In genomic region chr1:1374861-1375662, GRCh38 we compare ENCODE assay signal across 8 cellular contexts. TPM values are rescaled to one million over a fixed set of nuclear protein-coding genes. Genes with fewer than 3 reads are reported as not detected.
A peak's percentile ranks its signal among the peaks of the same experiment; 100 is the strongest.
DNase-seq lines count a peak whose midpoint lies in the region; FAIRE-seq and TF ChIP-seq lines count a peak whose summit lies in the region.

Gene AURKAIP1 (minus strand): TSS chr1:1375207. CDS start chr1:1374756, 451 bp downstream.

- no peak within 1 kb of the TSS; the same call in 1 of the 2 replicates for H3K4ac ChIP-seq in H9 (ENCODE audit: low read depth, low read length)

- no peak within 1 kb of the TSS for H2BK15ac ChIP-seq in H9 (ENCODE audit: low read depth, low read length)

- H3K4me2 ChIP-seq in H9 (ENCODE audit: insufficient read depth, insufficient read length, low read length), result peak within 1 kb of the TSS; percentile 94

- no peaks in the 10 kb centered on the region for H3K9me3 ChIP-seq in H9 (ENCODE audit: control insufficient read depth, low read depth, low read length)
- H3K9me3 ChIP-seq in MG63, result no peaks in the 10 kb centered on the region

- H3K23me2 ChIP-seq in H9 (ENCODE audit: insufficient read length, low read depth, low read length, poor library complexity, severe bottlenecking), result peaks cover 10% of the 10 kb centered on the region

- no peak within 1 kb of the TSS for H2BK12ac ChIP-seq in H9 (ENCODE audit: insufficient read length, low read depth, low read length)

- no peaks in the 10 kb centered on the region for H3K27me3 Mint-ChIP-seq in H9 (ENCODE audit: low read depth)
- H3K27me3 Mint-ChIP-seq in nephron (ENCODE audit: low read depth), result no peaks in the 10 kb centered on the region
- H3K27me3 Mint-ChIP-seq in stimulated activated naive CD8-positive, alpha-beta T cell treated with anti-CD3 and anti-CD28 coated beads, Interleukin-15, Interleukin-2, amounts not matched to agents 100 ng/mL and 50 ng/mL, for 24 hours, result no peaks in the 10 kb centered on the region

- peaks cover 6 to 20% (median 12%) of the 10 kb centered on the region in 3 experiments for H3K36me3 Mint-ChIP-seq in H9 (ENCODE audit: insufficient read depth in 1 of 3, low read depth in 3 of 3)
- no peaks in the 10 kb centered on the region for H3K36me3 Mint-ChIP-seq in nephron (ENCODE audit: low read depth)
- peaks cover 13% of the 10 kb centered on the region for H3K36me3 Mint-ChIP-seq in stimulated activated naive CD8-positive, alpha-beta T cell treated with anti-CD3 and anti-CD28 coated beads, Interleukin-15, Interleukin-2, amounts not matched to agents 100 ng/mL and 50 ng/mL, for 24 hours (ENCODE audit: low read depth)

- H4K20me1 ChIP-seq in H9 (ENCODE audit: control insufficient read depth, insufficient read depth, insufficient read length), result no peaks in the 10 kb centered on the region

- H3K9me3 Mint-ChIP-seq in H9 (no peaks in the 10 kb centered on the region), nephron (no peaks in the 10 kb centered on the region)
- H3K9me3 Mint-ChIP-seq in stimulated activated naive CD8-positive, alpha-beta T cell treated with anti-CD3 and anti-CD28 coated beads, Interleukin-15, Interleukin-2, amounts not matched to agents 100 ng/mL and 50 ng/mL, for 24 hours, result no peaks in the 10 kb centered on the region

- H3K79me2 ChIP-seq in H9 (ENCODE audit: insufficient read depth, low read length), result peaks cover 4% of the 10 kb centered on the region; the same call in 1 of the 2 replicates

- no peak within 1 kb of the TSS for H4K8ac ChIP-seq in H9 (replicated peaks; ENCODE audit: insufficient read length, low read depth, low read length)

- H2AK5ac ChIP-seq in H9 (ENCODE audit: insufficient read length, low read length), result no peak within 1 kb of the TSS

- no peak within 1 kb of the TSS for H2AFZ ChIP-seq in H9 (ENCODE audit: low read length)

- WGBS in H9 (ENCODE audit: extremely low coverage, insufficient read length, low lambda C conversion rate), result no CpG with 5 or more reads among the region's 91 CpGs

- no peak within 1 kb of the TSS for H4K5ac ChIP-seq in H9 (ENCODE audit: insufficient read length, low read depth, low read length)

- H3K27ac ChIP-seq in H9 (ENCODE audit: insufficient read length, low read depth, low read length), result no peak within 1 kb of the TSS

- peaks cover 5 to 10% of the 10 kb centered on the region in 2 experiments for H3K4me1 Mint-ChIP-seq in H9
- peaks cover 6% of the 10 kb centered on the region for H3K4me1 Mint-ChIP-seq in nephron
- H3K4me1 Mint-ChIP-seq in stimulated activated naive CD8-positive, alpha-beta T cell treated with anti-CD3 and anti-CD28 coated beads, Interleukin-15, Interleukin-2, amounts not matched to agents 100 ng/mL and 50 ng/mL, for 24 hours (ENCODE audit: low read depth), result peaks cover 38% of the 10 kb centered on the region

- TF ChIP-seq CTCF in H9 (conservative IDR thresholded peaks at IDR 0.05), result peak; percentile 42
- peak; percentile 34 for TF ChIP-seq CTCF in fibroblast of the aortic adventitia (IDR thresholded peaks at IDR 0.05; ENCODE audit: insufficient read depth, low read length)
- peak; percentile 32 to 49 (median 32) for TF ChIP-seq CTCF in nephron (IDR thresholded peaks at IDR 0.05; ENCODE audit: unreplicated experiment in 3 of 3)

- peak within 1 kb of the TSS; percentile 92 for H3K9ac ChIP-seq in H9 (ENCODE audit: extremely low read depth, insufficient read length, low read length)

- peak within 1 kb of the TSS; percentile 76 for H3K4me3 ChIP-seq in MG63
- H3K4me3 ChIP-seq in fibroblast of the aortic adventitia (ENCODE audit: low read depth, low read length), result peak within 1 kb of the TSS; percentile 90

- H3K14ac ChIP-seq in H9 (ENCODE audit: insufficient read depth, low read length), result 0 out of 2 replicates have a peak within 1 kb of the TSS, but pooled peaks have one; percentile 43

- no peaks in the 10 kb centered on the region; the same call in 1 of the 2 replicates for H3K4me1 ChIP-seq in H9 (ENCODE audit: insufficient read depth, low read length)

- no peak within 1 kb of the TSS for H3K56ac ChIP-seq in H9 (ENCODE audit: insufficient read length, low read depth, low read length)

- H3K4me3 Mint-ChIP-seq in H9 (peak within 1 kb of the TSS; percentile 83 to 88), nephron (peak within 1 kb of the TSS; percentile 86 to 91 (median 88))
- H3K4me3 Mint-ChIP-seq in stimulated activated naive CD8-positive, alpha-beta T cell treated with anti-CD3 and anti-CD28 coated beads, Interleukin-15, Interleukin-2, amounts not matched to agents 100 ng/mL and 50 ng/mL, for 24 hours, result peak within 1 kb of the TSS; percentile 89

- peaks cover 13% of the 10 kb centered on the region for H3K79me1 ChIP-seq in H9 (ENCODE audit: insufficient read depth, low read depth, low read length, poor library complexity, severe bottlenecking)

- H2BK120ac ChIP-seq in H9 (ENCODE audit: low read depth, low read length, poor library complexity, severe bottlenecking), result no peak within 1 kb of the TSS

- peak; percentile 99 for DNase-seq in H9
- DNase-seq in MG63, result peak; percentile 99
- DNase-seq in SHP77 treated with DMSO at 0.1 percent for 48 hours (lab: John Stamatoyannopoulos, UW), result peak; percentile 96
- peak; percentile 98 for DNase-seq in activated effector memory CD4-positive, alpha-beta T cell treated with anti-CD3 and anti-CD28 coated beads, Interleukin-2, amount 50 U/mL, for 16 hours
- DNase-seq in fibroblast of the aortic adventitia (ENCODE audit: low read depth), result peak; percentile 100

- no peak within 1 kb of the TSS for H2BK5ac ChIP-seq in H9 (ENCODE audit: insufficient read length, low read length)

- no peak within 1 kb of the TSS for H3K23ac ChIP-seq in H9 (ENCODE audit: insufficient read length, low read depth, low read length)

- peak within 1 kb of the TSS; percentile 21 for H3K18ac ChIP-seq in H9 (ENCODE audit: insufficient read length, low read depth, low read length)

- FAIRE-seq in G401.6 (lab: Jason Lieb, UNC), result peak; percentile 99

- H3K27me3 ChIP-seq in H9 (ENCODE audit: insufficient read depth, low read length) (no peaks in the 10 kb centered on the region), MG63 (no peaks in the 10 kb centered on the region)

- H3K36me3 ChIP-seq in MG63, result peaks cover 38% of the 10 kb centered on the region

- H4K91ac ChIP-seq in H9 (ENCODE audit: insufficient read length, low read depth, low read length), result no peak within 1 kb of the TSS

- H3K27ac Mint-ChIP-seq in H9 (peak within 1 kb of the TSS; percentile 95 to 98 (median 96)), nephron (peak within 1 kb of the TSS; percentile 77 to 86 (median 84))
- peak within 1 kb of the TSS; percentile 91 for H3K27ac Mint-ChIP-seq in stimulated activated naive CD8-positive, alpha-beta T cell treated with anti-CD3 and anti-CD28 coated beads, Interleukin-15, Interleukin-2, amounts not matched to agents 100 ng/mL and 50 ng/mL, for 24 hours

- H3T11ph ChIP-seq in H9 (ENCODE audit: low read length), result no peak within 1 kb of the TSS

- no peak within 1 kb of the TSS for H2BK20ac ChIP-seq in H9 (ENCODE audit: low read depth, low read length, poor library complexity, severe bottlenecking)

RNA-seq across cellular contexts. Expression of gene AURKAIP1, which starts in this region (rescaled TPM):
- total RNA-seq in H9 (2021) (196 and 209 TPM in 2 replicates), fibroblast of the aortic adventitia (ENCODE audit: low replicate concordance) (71.1 and 82.0 TPM in 2 replicates)
- 94.2 and 226 TPM in 2 replicates for total RNA-seq in MG63 (2014; rRNA removed; shearing (Covaris generic); ENCODE audit: low replicate concordance)
